ENCODE assay signal across 17 cellular contexts in genomic region chr5:40166757-40167156, GRCh38.
"Had no signal": no experiment of that assay in that cellular context is flagged by ENCODE, and none has a peak within 500 bp of the region (broad histone marks: within the 10 kb centered on the region; RNA-seq: fewer than 3 reads in every experiment).

No MANE protein-coding gene starts in this region.

- H3K36me3 Mint-ChIP-seq: memory B cell had no signal

- H3K27me3 Mint-ChIP-seq: activated CD4-positive, alpha-beta memory T cell treated with anti-CD3 and anti-CD28 coated beads for 36 hours; memory B cell had no signal

- H3K27ac Mint-ChIP-seq: activated CD4-positive, alpha-beta memory T cell treated with anti-CD3 and anti-CD28 coated beads for 36 hours; memory B cell; nephron progenitor cell had no signal

- H3K4me1 ChIP-seq: heart right ventricle, psoas muscle, sigmoid colon had no signal

- H3K4me3 Mint-ChIP-seq: activated CD4-positive, alpha-beta memory T cell treated with anti-CD3 and anti-CD28 coated beads for 36 hours; memory B cell; nephron progenitor cell had no signal

- H3K27ac ChIP-seq: coronary artery, epithelial cell of prostate, heart right ventricle, psoas muscle, sigmoid colon had no signal

- ATAC-seq: heart right ventricle, left lobe of liver, psoas muscle had no signal

- H3K36me3 ChIP-seq: heart right ventricle, sigmoid colon had no signal

- H3K27me3 ChIP-seq: heart right ventricle, sigmoid colon had no signal

- H3K4me3 ChIP-seq: coronary artery, heart right ventricle, psoas muscle, sigmoid colon had no signal

- H3K4me1 Mint-ChIP-seq: memory B cell had no signal

- DNase-seq: activated CD4-positive, CD25-positive, alpha-beta regulatory T cell treated with anti-CD3 and anti-CD28 coated beads, Interleukin-2, amount 50 U/mL, for 72 hours; activated naive CD4-positive, alpha-beta T cell; caudate nucleus; effector CD8-positive, alpha-beta T cell; heart right ventricle; islet precursor cell; nephron progenitor cell; psoas muscle; sigmoid colon; stimulated activated CD4-positive, alpha-beta T cell treated with anti-CD3 and anti-CD28 coated beads, Interleukin-12 subunit alpha, Interleukin-12 subunit beta, amount 100 ng/mL, for 4 hours; stimulated activated CD4-positive, alpha-beta T cell treated with anti-CD3 and anti-CD28 coated beads, Interleukin-2, amount 100 ng/mL, for 48 hours; stimulated activated naive CD4-positive, alpha-beta T cell treated with Interleukin-2 at 50 U/mL for 16 hours had no signal
